21 cellular contexts compared by ENCODE assay signal in the genomic region with DNA sequence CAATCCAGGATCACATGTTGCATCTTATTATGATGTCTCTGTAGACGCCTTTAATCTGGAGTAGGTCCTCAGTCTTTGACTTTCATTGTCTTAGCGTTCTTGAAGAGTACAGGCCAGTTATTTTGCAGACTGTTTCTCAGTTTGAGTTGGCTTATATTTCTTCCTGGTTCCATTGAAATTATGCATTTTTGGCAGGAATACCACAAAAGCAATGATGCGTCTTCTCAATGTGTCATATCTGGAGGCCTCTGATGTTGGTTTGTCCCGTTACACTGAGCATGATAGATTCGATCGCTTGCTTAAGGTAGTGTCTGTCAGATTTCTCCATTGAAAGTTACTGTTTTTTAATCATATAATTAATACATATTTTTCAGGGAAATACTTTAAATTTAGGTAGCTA. TPM values are rescaled to one million over a fixed set of nuclear protein-coding genes. Genes with fewer than 3 reads are reported as not detected.
"Had no signal": no experiment of that assay in that cellular context is flagged by ENCODE, and none has a peak within 500 bp of the region (broad histone marks: within the 10 kb centered on the region; RNA-seq: fewer than 3 reads in every experiment).

No MANE protein-coding gene starts in this region.

- H3K9me2 ChIP-seq: SK-N-SH had no signal

- H3K27ac ChIP-seq: KMS-11, RWPE1 had no signal

- H3K4me2 ChIP-seq: KMS-11, SK-N-SH had no signal

- FAIRE-seq: K562 had no signal

- DNase-seq: Kasumi-1, MM.1S, NCI-H1092 treated with DMSO at 0.1 percent for 48 hours, NCI-H1436, NCI-H187, NCI-H2029, NCI-H2081 treated with DMSO at 0.1 percent for 48 hours, NCI-H2171, NCI-H226, NCI-H446, NCI-H510A, NCI-H524 treated with DMSO at 0.1 percent for 48 hours, NCI-H774, SHP77, SW 1271 had no signal

- ATAC-seq: K562, Panc1 had no signal

- H3K9ac ChIP-seq: KMS-11, SK-N-SH had no signal

- H3K9me3 ChIP-seq: SK-N-SH had no signal

- H3K4me3 ChIP-seq: K562 had no signal

RNA-seq across cellular contexts. Expression of a gene that starts 30.6 kb away (rescaled TPM):
- polyA plus RNA-seq: IgD-negative memory B cell had no signal
